In the genomic region with DNA sequence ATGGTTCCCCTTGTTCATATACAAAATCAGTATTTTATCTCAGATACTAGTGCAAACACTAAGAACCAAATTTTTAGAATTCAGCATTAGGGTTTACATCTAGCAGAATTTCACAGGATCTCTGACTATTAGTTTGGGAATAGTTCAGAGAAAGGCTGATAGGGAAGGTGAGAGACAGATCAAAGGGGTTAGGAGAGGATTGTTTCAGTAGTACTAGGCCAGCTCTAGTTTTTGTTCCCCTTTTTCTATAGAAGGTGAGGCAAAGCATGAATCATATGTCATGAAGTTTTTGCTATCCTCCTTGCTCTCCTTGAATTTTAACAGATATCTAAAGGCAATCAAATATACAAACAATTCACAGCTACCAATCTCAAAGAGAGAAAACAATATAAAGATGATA, we compare ENCODE assay signal across 18 cellular contexts. TPM values are rescaled to one million over a fixed set of nuclear protein-coding genes. Genes with fewer than 3 reads are reported as not detected.
A peak's percentile ranks its signal among the peaks of the same experiment; 100 is the strongest.
DNase-seq lines count a peak whose midpoint lies in the region; ATAC-seq and TF ChIP-seq lines count a peak whose summit lies in the region.
"Had no signal": no experiment of that assay in that cellular context is flagged by ENCODE, and none has a peak within 500 bp of the region (broad histone marks: within the 10 kb centered on the region; RNA-seq: fewer than 3 reads in every experiment).

No MANE protein-coding gene starts in this region.

- H3K4me1 Mint-ChIP-seq in stimulated activated naive B cell treated with anti-CD40 and anti-IgM and Interleukin-4, amounts not matched to agents 10 μg/mL and 1 μg/mL and 100 μg/mL, for 72 hours, result peaks cover 6 to 8% of the 10 kb centered on the region in 2 donors
- H3K4me1 Mint-ChIP-seq: activated naive CD4-positive, alpha-beta T cell treated with anti-CD3 and anti-CD28 coated beads, Interleukin-2, amount 10 ng/mL, durations not matched to agents 7 days and 5 days; CD14-positive monocyte had no signal

- H3K27ac ChIP-seq in esophagus squamous epithelium, result no peak overlapping the region
- H3K27ac ChIP-seq: breast epithelium, neutrophil, skin epidermis, VCaP had no signal

- no peak for DNase-seq in stimulated activated naive B cell treated with anti-CD40 and anti-IgM and Interleukin-4, amounts not matched to agents 10 μg/mL and 1 μg/mL and 100 μg/mL, for 72 hours
- DNase-seq in NCI-H1417 (lab: John Stamatoyannopoulos, UW), result no peak
- DNase-seq in esophagus squamous epithelium (lab: John Stamatoyannopoulos, UW), result no peak
- DNase-seq in stimulated activated naive CD4-positive, alpha-beta T cell treated with Interleukin-2 at 50 U/mL for 16 hours (lab: John Stamatoyannopoulos, UW), result no peak
- DNase-seq: activated naive CD4-positive, alpha-beta T cell treated with anti-CD3 and anti-CD28 coated beads, Interleukin-2, amount 10 ng/mL, durations not matched to agents 7 days and 5 days; effector CD8-positive, alpha-beta T cell; mesendoderm; NCI-H2107; SK-N-SH had no signal

- H3K27me3 ChIP-seq in esophagus squamous epithelium, result no peaks in the 10 kb centered on the region
- H3K27me3 ChIP-seq: breast epithelium, neutrophil had no signal

- ATAC-seq in GM19035 (IDR thresholded peaks at IDR 0.05; ENCODE audit: unreplicated experiment), result peak; percentile 74
- ATAC-seq in GM21786 (IDR thresholded peaks at IDR 0.05; ENCODE audit: unreplicated experiment), result peak; percentile 97
- peak; percentile 89 for ATAC-seq in HG03159 (IDR thresholded peaks at IDR 0.05; ENCODE audit: unreplicated experiment)
- peak; percentile 85 for ATAC-seq in stimulated activated naive B cell treated with anti-CD40 and anti-IgM and Interleukin-4, amounts not matched to agents 10 μg/mL and 1 μg/mL and 100 μg/mL, for 72 hours (replicated peaks)

- intact Hi-C loops in esophagus squamous epithelium (cut with DNase I), result no loop called here

- no peak for TF ChIP-seq CTCF in esophagus squamous epithelium (IDR thresholded peaks at IDR 0.05)

- H3K9me3 Mint-ChIP-seq in stimulated activated naive B cell treated with anti-CD40 and anti-IgM and Interleukin-4, amounts not matched to agents 10 μg/mL and 1 μg/mL and 100 μg/mL, for 72 hours, result no peaks in the 10 kb centered on the region
- H3K9me3 Mint-ChIP-seq: activated naive CD4-positive, alpha-beta T cell treated with anti-CD3 and anti-CD28 coated beads, Interleukin-2, amount 10 ng/mL, durations not matched to agents 7 days and 5 days had no signal

- no peak overlapping the region for H3K4me3 Mint-ChIP-seq in stimulated activated naive B cell treated with anti-CD40 and anti-IgM and Interleukin-4, amounts not matched to agents 10 μg/mL and 1 μg/mL and 100 μg/mL, for 72 hours
- H3K4me3 Mint-ChIP-seq: activated naive CD4-positive, alpha-beta T cell treated with anti-CD3 and anti-CD28 coated beads, Interleukin-2, amount 10 ng/mL, durations not matched to agents 7 days and 5 days; CD14-positive monocyte had no signal

- no peak for TF ChIP-seq POLR2A in esophagus squamous epithelium (IDR thresholded peaks at IDR 0.05)

- H3K27ac Mint-ChIP-seq in stimulated activated naive B cell treated with anti-CD40 and anti-IgM and Interleukin-4, amounts not matched to agents 10 μg/mL and 1 μg/mL and 100 μg/mL, for 72 hours, result no peak overlapping the region
- H3K27ac Mint-ChIP-seq: activated naive CD4-positive, alpha-beta T cell treated with anti-CD3 and anti-CD28 coated beads, Interleukin-2, amount 10 ng/mL, durations not matched to agents 7 days and 5 days; CD14-positive monocyte had no signal

- no peak overlapping the region for H3K4me3 ChIP-seq in esophagus squamous epithelium
- H3K4me3 ChIP-seq: breast epithelium, skin epidermis had no signal

- H3K36me3 ChIP-seq in esophagus squamous epithelium, result no peaks in the 10 kb centered on the region
- H3K36me3 ChIP-seq: breast epithelium, neutrophil had no signal

- peaks cover 8 to 12% of the 10 kb centered on the region in 2 donors for H3K27me3 Mint-ChIP-seq in stimulated activated naive B cell treated with anti-CD40 and anti-IgM and Interleukin-4, amounts not matched to agents 10 μg/mL and 1 μg/mL and 100 μg/mL, for 72 hours
- H3K27me3 Mint-ChIP-seq: activated naive CD4-positive, alpha-beta T cell treated with anti-CD3 and anti-CD28 coated beads, Interleukin-2, amount 10 ng/mL, durations not matched to agents 7 days and 5 days had no signal

- no peaks in the 10 kb centered on the region for H3K4me1 ChIP-seq in esophagus squamous epithelium
- H3K4me1 ChIP-seq: breast epithelium had no signal

- no peaks in the 10 kb centered on the region for H3K9me3 ChIP-seq in esophagus squamous epithelium
- H3K9me3 ChIP-seq: neutrophil, SK-N-SH had no signal

- H3K36me3 Mint-ChIP-seq in stimulated activated naive B cell treated with anti-CD40 and anti-IgM and Interleukin-4, amounts not matched to agents 10 μg/mL and 1 μg/mL and 100 μg/mL, for 72 hours, result no peaks in the 10 kb centered on the region
- H3K36me3 Mint-ChIP-seq: activated naive CD4-positive, alpha-beta T cell treated with anti-CD3 and anti-CD28 coated beads, Interleukin-2, amount 10 ng/mL, durations not matched to agents 7 days and 5 days; CD14-positive monocyte had no signal

RNA-seq across cellular contexts. Expression of a gene that starts 26.1 kb away (rescaled TPM):
- 1 to 10 TPM in 1 of 4 donors, under 1 TPM in 2, not detected in 1; 0.29 to 1.9 (median 0.61) TPM for total RNA-seq in esophagus squamous epithelium
- total RNA-seq: fibroblast of villous mesenchyme had no signal
